In genomic region chr15:80982839-80983238, GRCh38 we compare ENCODE assay signal across 11 cellular contexts. TPM values are rescaled to one million over a fixed set of nuclear protein-coding genes. Genes with fewer than 3 reads are reported as not detected.
DNase-seq lines count a peak whose midpoint lies in the region; ATAC-seq and TF ChIP-seq lines count a peak whose summit lies in the region.
"Had no signal": no experiment of that assay in that cellular context is flagged by ENCODE, and none has a peak within 500 bp of the region (broad histone marks: within the 10 kb centered on the region; RNA-seq: fewer than 3 reads in every experiment).

No MANE protein-coding gene starts in this region.

- H3K36me3 Mint-ChIP-seq in activated T-cell treated with anti-CD3 and anti-CD28 coated beads, Interleukin-2, amount 50 U/mL, for 24 hours (ENCODE audit: low read depth) = peaks cover 74% of the 10 kb centered on the region
- H3K36me3 Mint-ChIP-seq in Calu3 (ENCODE audit: insufficient read depth, unreplicated experiment) (peaks cover 25% of the 10 kb centered on the region), WTC11 (peaks cover 27% of the 10 kb centered on the region), neural progenitor cell (peaks cover 19% of the 10 kb centered on the region)
- H3K36me3 Mint-ChIP-seq in activated T-helper 1 cell treated with anti-CD3 and anti-CD28 coated beads, Interleukin-12 subunit alpha, Interleukin-12 subunit beta, Interleukin-2, Interleukin-4 antibody, amounts not matched to agents 30 ng/mL and 10 ng/mL and 1 ng/mL, durations not matched to agents 14 hours and 24 hours and 36 hours (ENCODE audit: low read depth) = peaks cover 45% of the 10 kb centered on the region

- no peaks in the 10 kb centered on the region for H3K27me3 ChIP-seq in neural progenitor cell

- POLR2A ChIA-PET in WTC11 (lab: Charles Lee) = no interaction called here

- no peaks in the 10 kb centered on the region for H3K9me3 ChIP-seq in neural progenitor cell (ENCODE audit: low read depth)

- peaks cover 70% of the 10 kb centered on the region for H3K4me1 Mint-ChIP-seq in activated T-cell treated with anti-CD3 and anti-CD28 coated beads, Interleukin-2, amount 50 U/mL, for 24 hours (ENCODE audit: low read depth)
- H3K4me1 Mint-ChIP-seq in Calu3 (ENCODE audit: low read depth, unreplicated experiment) (peaks cover 43% of the 10 kb centered on the region), WTC11 (peaks cover 42% of the 10 kb centered on the region), neural progenitor cell (peaks cover 10% of the 10 kb centered on the region)
- peaks cover 55% of the 10 kb centered on the region for H3K4me1 Mint-ChIP-seq in activated T-helper 1 cell treated with anti-CD3 and anti-CD28 coated beads, Interleukin-12 subunit alpha, Interleukin-12 subunit beta, Interleukin-2, Interleukin-4 antibody, amounts not matched to agents 30 ng/mL and 10 ng/mL and 1 ng/mL, durations not matched to agents 14 hours and 24 hours and 36 hours (ENCODE audit: low read depth)

- no peak for DNase-seq in activated T-cell treated with anti-CD3 and anti-CD28 coated beads, Interleukin-2, amount 50 U/mL, for 24 hours
- DNase-seq in activated T-cell treated with anti-CD3 and anti-CD28 coated beads, Interleukin-2, amount 50 U/mL, for 1 hour = no peak
- no peak for DNase-seq in Calu3
- no peak for DNase-seq in WTC11 (ENCODE audit: low spot score)
- DNase-seq in neural progenitor cell (ENCODE audit: low spot score) = no peak
- DNase-seq in activated T-helper 1 cell treated with anti-CD3 and anti-CD28 coated beads, Interleukin-12 subunit alpha, Interleukin-12 subunit beta, Interleukin-2, Interleukin-4 antibody, amounts not matched to agents 30 ng/mL and 10 ng/mL and 1 ng/mL, durations not matched to agents 14 hours and 24 hours and 36 hours (ENCODE audit: low spot score) = no peak
- no peak for DNase-seq in NCI-H524 treated with DMSO at 0.1 percent for 48 hours (lab: John Stamatoyannopoulos, UW)
- no peak for DNase-seq in NCI-H146 (lab: John Stamatoyannopoulos, UW)
- DNase-seq: DMS 273 treated with DMSO at 0.1 percent for 48 hours, HCEC 1CT had no signal

- TF ChIP-seq CTCF in Calu3 (IDR thresholded peaks at IDR 0.05; ENCODE audit: unreplicated experiment) = no peak
- TF ChIP-seq CTCF in WTC11 (IDR thresholded peaks at IDR 0.05) = no peak
- TF ChIP-seq CTCF in neural progenitor cell (IDR thresholded peaks at IDR 0.05) = no peak

- H3K9me3 Mint-ChIP-seq in activated T-cell treated with anti-CD3 and anti-CD28 coated beads, Interleukin-2, amount 50 U/mL, for 24 hours = no peaks in the 10 kb centered on the region
- H3K9me3 Mint-ChIP-seq in Calu3 (ENCODE audit: low read depth, unreplicated experiment) = no peaks in the 10 kb centered on the region
- H3K9me3 Mint-ChIP-seq in WTC11 = no peaks in the 10 kb centered on the region
- no peaks in the 10 kb centered on the region for H3K9me3 Mint-ChIP-seq in neural progenitor cell
- no peaks in the 10 kb centered on the region for H3K9me3 Mint-ChIP-seq in activated T-helper 1 cell treated with anti-CD3 and anti-CD28 coated beads, Interleukin-12 subunit alpha, Interleukin-12 subunit beta, Interleukin-2, Interleukin-4 antibody, amounts not matched to agents 30 ng/mL and 10 ng/mL and 1 ng/mL, durations not matched to agents 14 hours and 24 hours and 36 hours

- no peak overlapping the region for H3K4me2 ChIP-seq in neural progenitor cell

- peak overlapping the region; percentile 67 for H3K27ac Mint-ChIP-seq in activated T-cell treated with anti-CD3 and anti-CD28 coated beads, Interleukin-2, amount 50 U/mL, for 24 hours
- H3K27ac Mint-ChIP-seq in Calu3 (ENCODE audit: unreplicated experiment) (peak overlapping the region; percentile 15), WTC11 (no peak overlapping the region), neural progenitor cell (no peak overlapping the region)
- no peak overlapping the region for H3K27ac Mint-ChIP-seq in activated T-helper 1 cell treated with anti-CD3 and anti-CD28 coated beads, Interleukin-12 subunit alpha, Interleukin-12 subunit beta, Interleukin-2, Interleukin-4 antibody, amounts not matched to agents 30 ng/mL and 10 ng/mL and 1 ng/mL, durations not matched to agents 14 hours and 24 hours and 36 hours

- peaks cover 10% of the 10 kb centered on the region for H3K4me1 ChIP-seq in neural progenitor cell

- H4K20me1 ChIP-seq in neural progenitor cell (ENCODE audit: low read depth) = peaks cover 55% of the 10 kb centered on the region

- no peak overlapping the region for H3K4me3 ChIP-seq in neural progenitor cell

- no TSS peak for BruUV-seq in Calu3 (replicated peaks; lab: Mats Ljungman, UMichigan)

- H3K27ac ChIP-seq in neural progenitor cell = peak overlapping the region; percentile 20
- H3K27ac ChIP-seq: 22Rv1 had no signal

- H3F3A ChIP-seq in neural progenitor cell (ENCODE audit: low read depth) = peaks cover 5% of the 10 kb centered on the region

- ATAC-seq in WTC11 = no peak

- H2AFZ ChIP-seq in neural progenitor cell (replicated peaks) = no peak overlapping the region

- no peak overlapping the region for H3K4me3 Mint-ChIP-seq in activated T-cell treated with anti-CD3 and anti-CD28 coated beads, Interleukin-2, amount 50 U/mL, for 24 hours
- H3K4me3 Mint-ChIP-seq in Calu3 (ENCODE audit: low read depth, unreplicated experiment) (no peak overlapping the region), WTC11 (no peak overlapping the region), neural progenitor cell (no peak overlapping the region)
- no peak overlapping the region for H3K4me3 Mint-ChIP-seq in activated T-helper 1 cell treated with anti-CD3 and anti-CD28 coated beads, Interleukin-12 subunit alpha, Interleukin-12 subunit beta, Interleukin-2, Interleukin-4 antibody, amounts not matched to agents 30 ng/mL and 10 ng/mL and 1 ng/mL, durations not matched to agents 14 hours and 24 hours and 36 hours

- H3K36me3 ChIP-seq in neural progenitor cell = no peaks in the 10 kb centered on the region

- intact Hi-C loops in Calu3 (cut with micrococcal nuclease; ENCODE audit: unreplicated experiment) = no loop called here
- intact Hi-C loops in activated T-helper 1 cell treated with anti-CD3 and anti-CD28 coated beads, Interleukin-12 subunit alpha, Interleukin-12 subunit beta, Interleukin-2, Interleukin-4 antibody, amounts not matched to agents 30 ng/mL and 10 ng/mL and 1 ng/mL, durations not matched to agents 14 hours and 24 hours and 36 hours (cut with micrococcal nuclease) = loop anchor here (10.0 kb wide), 3 partner anchors 288 to 828 kb away; partner anchors contain the start of genes ABHD17C and FAH

- H3K79me2 ChIP-seq in neural progenitor cell (ENCODE audit: low read depth) = peaks cover 65% of the 10 kb centered on the region

- CTCF ChIA-PET in Calu3 (lab: Charles Lee) (interaction anchor here (0.6 kb wide), 1 partner anchor 14 kb away, joined by 4 read pairs; no protein-coding TSS in a partner anchor), WTC11 (lab: Charles Lee) (interaction anchor here (0.9 to 1.2 kb wide), 4 partner anchors 13 to 203 kb away, joined by 3 to 5 read pairs (median 3); partner anchors contain the start of gene CEMIP)

- no peaks in the 10 kb centered on the region for H3K27me3 Mint-ChIP-seq in activated T-cell treated with anti-CD3 and anti-CD28 coated beads, Interleukin-2, amount 50 U/mL, for 24 hours
- no peaks in the 10 kb centered on the region for H3K27me3 Mint-ChIP-seq in Calu3 (ENCODE audit: unreplicated experiment)
- H3K27me3 Mint-ChIP-seq in WTC11 (ENCODE audit: low read depth) = no peaks in the 10 kb centered on the region
- H3K27me3 Mint-ChIP-seq in neural progenitor cell (ENCODE audit: insufficient read depth, low read depth) = no peaks in the 10 kb centered on the region
- no peaks in the 10 kb centered on the region for H3K27me3 Mint-ChIP-seq in activated T-helper 1 cell treated with anti-CD3 and anti-CD28 coated beads, Interleukin-12 subunit alpha, Interleukin-12 subunit beta, Interleukin-2, Interleukin-4 antibody, amounts not matched to agents 30 ng/mL and 10 ng/mL and 1 ng/mL, durations not matched to agents 14 hours and 24 hours and 36 hours (ENCODE audit: insufficient read depth)

- no peak overlapping the region for H3K9ac ChIP-seq in neural progenitor cell

TF ChIP-seq in WTC11, 78 proteins besides CTCF, POLR2A, EP300 and RAD21:
- TF ChIP-seq GRHL2 (CRISPR knock-in tag; IDR thresholded peaks at IDR 0.05; ENCODE audit: insufficient replicate concordance, severe bottlenecking) (no peak), ZNF121 (CRISPR knock-in tag; IDR thresholded peaks at IDR 0.05) (0 out of 2 replicates have a peak, but pooled peaks have one; percentile 45)

RNA-seq across cellular contexts. Expression of gene MESD, which starts 6.8 kb away (rescaled TPM):
- 47.3 and 49.9 TPM in 2 replicates for total RNA-seq in Calu3 (2022)
- 26.9 to 28.3 TPM (median 27.9 TPM) in 3 replicates for total RNA-seq in WTC11 (2021)
- total RNA-seq in neural progenitor cell (ENCODE audit: low replicate concordance) = 24.1 and 31.5 TPM in 2 replicates
- total RNA-seq in activated T-helper 1 cell treated with anti-CD3 and anti-CD28 coated beads, Interleukin-12 subunit alpha, Interleukin-12 subunit beta, Interleukin-2, Interleukin-4 antibody, amounts not matched to agents 30 ng/mL and 10 ng/mL and 1 ng/mL, durations not matched to agents 14 hours and 24 hours and 36 hours = 29.5 and 30.2 TPM in 2 replicates

RNA-seq across cellular contexts. Expression of gene TLNRD1, which starts 17.9 kb away (rescaled TPM):
- 31.8 and 33.4 TPM in 2 replicates for total RNA-seq in Calu3 (2022)
- 21.4 to 26.7 TPM (median 22.3 TPM) in 3 replicates for total RNA-seq in WTC11 (2021)
- 7.3 and 27.3 TPM in 2 replicates for total RNA-seq in neural progenitor cell (ENCODE audit: low replicate concordance)
- total RNA-seq in activated T-helper 1 cell treated with anti-CD3 and anti-CD28 coated beads, Interleukin-12 subunit alpha, Interleukin-12 subunit beta, Interleukin-2, Interleukin-4 antibody, amounts not matched to agents 30 ng/mL and 10 ng/mL and 1 ng/mL, durations not matched to agents 14 hours and 24 hours and 36 hours = 30.2 and 30.8 TPM in 2 replicates

Comparison
In these comparisons a context has a peak if more than half of its experiments do, and no peak if none do; other contexts are left out.
1. H3K27ac Mint-ChIP-seq: peak in activated T-cell treated with anti-CD3 and anti-CD28 coated beads, Interleukin-2, amount 50 U/mL, for 24 hours (single experiment) and Calu3 (single experiment); none in WTC11 (single experiment), neural progenitor cell (single experiment) and activated T-helper 1 cell treated with anti-CD3 and anti-CD28 coated beads, Interleukin-12 subunit alpha, Interleukin-12 subunit beta, Interleukin-2, Interleukin-4 antibody, amounts not matched to agents 30 ng/mL and 10 ng/mL and 1 ng/mL, durations not matched to agents 14 hours and 24 hours and 36 hours (single experiment).